ENCODE assay signal across 8 cellular contexts in genomic region chrX:3920424-3921017, GRCh38.
DNase-seq lines count a peak whose midpoint lies in the region; ATAC-seq and TF ChIP-seq lines count a peak whose summit lies in the region.
"Not testable (repeated sequence)": the region's sequence is repeated elsewhere in the genome, so short reads cannot be mapped to it uniquely, and the experiment has no call there.

No MANE protein-coding gene starts in this region.

- ATAC-seq in GM18498 (IDR thresholded peaks at IDR 0.05; ENCODE audit: unreplicated experiment) (peak; percentile 99), GM19324 (IDR thresholded peaks at IDR 0.05; ENCODE audit: low FRiP score, unreplicated experiment) (peak; percentile 100), GM21529 (IDR thresholded peaks at IDR 0.05; ENCODE audit: unreplicated experiment) (peak; percentile 96), HG02870 (IDR thresholded peaks at IDR 0.05; ENCODE audit: unreplicated experiment) (peak; percentile 95), HG03175 (IDR thresholded peaks at IDR 0.05; ENCODE audit: unreplicated experiment) (peak; percentile 96), Panc1 (peak; percentile 99)
- peak; percentile 93 for ATAC-seq in central memory CD8-positive, alpha-beta T cell (replicated peaks; ENCODE audit: extremely low read depth, poor library complexity, severe bottlenecking)
- peak; percentile 99 for ATAC-seq in naive thymus-derived CD4-positive, alpha-beta T cell

- not testable (repeated sequence) for H3K27ac Mint-ChIP-seq in central memory CD8-positive, alpha-beta T cell (ENCODE audit: low read depth); naive thymus-derived CD4-positive, alpha-beta T cell

- H3K36me3 Mint-ChIP-seq in central memory CD8-positive, alpha-beta T cell (ENCODE audit: insufficient read depth); naive thymus-derived CD4-positive, alpha-beta T cell: not testable (repeated sequence)

- not testable (repeated sequence) for DNase-seq in Panc1 (ENCODE audit: low read depth, low spot score); central memory CD8-positive, alpha-beta T cell (ENCODE audit: low spot score in 2 of 2); naive thymus-derived CD4-positive, alpha-beta T cell

- H3K4me1 ChIP-seq in Panc1 (ENCODE audit: control insufficient read depth, insufficient read depth, low read length); naive thymus-derived CD4-positive, alpha-beta T cell (ENCODE audit: control insufficient read depth in 2 of 2, insufficient read depth in 2 of 2, low read length in 2 of 2): not testable (repeated sequence)

- not testable (repeated sequence) for H3K27ac ChIP-seq in Panc1 (ENCODE audit: low read length); naive thymus-derived CD4-positive, alpha-beta T cell (ENCODE audit: low read depth, low read length)

- H3K27me3 Mint-ChIP-seq in central memory CD8-positive, alpha-beta T cell; naive thymus-derived CD4-positive, alpha-beta T cell: not testable (repeated sequence)

- H3K4me1 Mint-ChIP-seq in central memory CD8-positive, alpha-beta T cell; naive thymus-derived CD4-positive, alpha-beta T cell: not testable (repeated sequence)

- H3K9me3 Mint-ChIP-seq in central memory CD8-positive, alpha-beta T cell; naive thymus-derived CD4-positive, alpha-beta T cell: not testable (repeated sequence)

- not testable (repeated sequence) for H3K36me3 ChIP-seq in Panc1 (ENCODE audit: control insufficient read depth, insufficient read depth, low read length); naive thymus-derived CD4-positive, alpha-beta T cell (ENCODE audit: control insufficient read depth in 2 of 3, insufficient read depth in 3 of 3, low read length in 3 of 3)

- H3K4me3 ChIP-seq in Panc1 (ENCODE audit: low read depth in 2 of 2, low read length in 2 of 2); naive thymus-derived CD4-positive, alpha-beta T cell (ENCODE audit: low read length): not testable (repeated sequence)

- H3K4me3 Mint-ChIP-seq in central memory CD8-positive, alpha-beta T cell; naive thymus-derived CD4-positive, alpha-beta T cell: not testable (repeated sequence)

- TF ChIP-seq CTCF in Panc1 (IDR thresholded peaks at IDR 0.05) = not testable (repeated sequence)

- POLR2A ChIA-PET in Panc1 (lab: Charles Lee); naive thymus-derived CD4-positive, alpha-beta T cell (lab: Charles Lee): not testable (repeated sequence)

- in situ Hi-C loops in Panc1 (cut with HindIII; ENCODE audit: low pct_unique_long_range_greater_than_20kb, low sequenced_read_pairs) = not testable (repeated sequence)

- CTCF ChIA-PET in Panc1 (lab: Charles Lee); naive thymus-derived CD4-positive, alpha-beta T cell (lab: Charles Lee): not testable (repeated sequence)

- BruUV-seq in Panc1 (replicated peaks; lab: Mats Ljungman, UMichigan) = not testable (repeated sequence)

- H3K27me3 ChIP-seq in Panc1 (ENCODE audit: control insufficient read depth, insufficient read depth, low read length); naive thymus-derived CD4-positive, alpha-beta T cell (ENCODE audit: control insufficient read depth in 2 of 2, insufficient read depth in 2 of 2, low read length in 2 of 2): not testable (repeated sequence)

- not testable (repeated sequence) for H3K9me3 ChIP-seq in Panc1 (ENCODE audit: control insufficient read depth, insufficient read depth, low read depth, low read length); naive thymus-derived CD4-positive, alpha-beta T cell (ENCODE audit: control insufficient read depth in 2 of 3, low read length in 3 of 3)

- intact Hi-C loops in Panc1 (cut with micrococcal nuclease; ENCODE audit: unreplicated experiment); naive thymus-derived CD4-positive, alpha-beta T cell (cut with micrococcal nuclease): not testable (repeated sequence)
